In genomic region chr6:161356167-161356844, GRCh38 we compare ENCODE assay signal across 14 cellular contexts.
"Had no signal": no experiment of that assay in that cellular context is flagged by ENCODE, and none has a peak within 500 bp of the region (broad histone marks: within the 10 kb centered on the region; RNA-seq: fewer than 3 reads in every experiment).

No MANE protein-coding gene starts in this region.

- H3K4me3 ChIP-seq: esophagus muscularis mucosa, pancreas, testis had no signal

- H3K27ac ChIP-seq: esophagus muscularis mucosa, pancreas, testis had no signal

- H3K36me3 ChIP-seq: pancreas had no signal

- H3K27me3 ChIP-seq: esophagus muscularis mucosa, pancreas, testis had no signal

- H3K4me3 Mint-ChIP-seq: activated B cell treated with CpG ODN at 0.5 μM for 24 hours; activated CD8-positive, alpha-beta memory T cell treated with anti-CD3 and anti-CD28 coated beads, Interleukin-2, amount 10 ng/mL, durations not matched to agents 7 days and 5 days; activated naive CD8-positive, alpha-beta T cell; activated T-cell treated with anti-CD3 and anti-CD28 coated beads, Interleukin-2, amount 50 U/mL, for 24 hours; stimulated activated naive CD8-positive, alpha-beta T cell treated with anti-CD3 and anti-CD28 coated beads, Interleukin-15, Interleukin-2, amounts not matched to agents 100 ng/mL and 50 ng/mL, for 24 hours; T-helper 17 cell had no signal

- H3K4me1 ChIP-seq: pancreas, testis had no signal

- H3K9me3 ChIP-seq: esophagus muscularis mucosa, pancreas, testis had no signal

- ATAC-seq: activated CD8-positive, alpha-beta memory T cell treated with anti-CD3 and anti-CD28 coated beads, Interleukin-2, amount 10 ng/mL, durations not matched to agents 7 days and 5 days; pancreas; T-helper 17 cell had no signal

- H3K27ac Mint-ChIP-seq: activated B cell treated with CpG ODN at 0.5 μM for 24 hours; activated CD8-positive, alpha-beta memory T cell treated with anti-CD3 and anti-CD28 coated beads, Interleukin-2, amount 10 ng/mL, durations not matched to agents 7 days and 5 days; activated naive CD8-positive, alpha-beta T cell; activated T-cell treated with anti-CD3 and anti-CD28 coated beads, Interleukin-2, amount 50 U/mL, for 24 hours; stimulated activated naive CD8-positive, alpha-beta T cell treated with anti-CD3 and anti-CD28 coated beads, Interleukin-15, Interleukin-2, amounts not matched to agents 100 ng/mL and 50 ng/mL, for 24 hours; T-helper 17 cell had no signal

- H3K27me3 Mint-ChIP-seq: activated CD8-positive, alpha-beta memory T cell treated with anti-CD3 and anti-CD28 coated beads, Interleukin-2, amount 10 ng/mL, durations not matched to agents 7 days and 5 days; activated naive CD8-positive, alpha-beta T cell; activated T-cell treated with anti-CD3 and anti-CD28 coated beads, Interleukin-2, amount 50 U/mL, for 24 hours had no signal

- H3K36me3 Mint-ChIP-seq: activated CD8-positive, alpha-beta memory T cell treated with anti-CD3 and anti-CD28 coated beads, Interleukin-2, amount 10 ng/mL, durations not matched to agents 7 days and 5 days; naive B cell had no signal

- DNase-seq: activated B cell treated with CpG ODN at 0.5 μM for 24 hours; activated CD8-positive, alpha-beta memory T cell treated with anti-CD3 and anti-CD28 coated beads, Interleukin-2, amount 10 ng/mL, durations not matched to agents 7 days and 5 days; activated effector memory CD4-positive, alpha-beta T cell treated with Interleukin-2 at 50 U/mL for 16 hours; activated T-cell treated with anti-CD3 and anti-CD28 coated beads, Interleukin-2, amount 50 U/mL, for 24 hours; anterior cingulate cortex; glutamatergic neuron; naive B cell; pancreas; stimulated activated CD4-positive, alpha-beta T cell treated with anti-CD3 and anti-CD28 coated beads, Interleukin-2, amount 100 ng/mL, for 48 hours; T-helper 17 cell; testis had no signal

- H3K9me3 Mint-ChIP-seq: activated B cell treated with CpG ODN at 0.5 μM for 24 hours; activated T-cell treated with anti-CD3 and anti-CD28 coated beads, Interleukin-2, amount 50 U/mL, for 24 hours; stimulated activated naive CD8-positive, alpha-beta T cell treated with anti-CD3 and anti-CD28 coated beads, Interleukin-15, Interleukin-2, amounts not matched to agents 100 ng/mL and 50 ng/mL, for 24 hours had no signal
